In the genomic region with DNA sequence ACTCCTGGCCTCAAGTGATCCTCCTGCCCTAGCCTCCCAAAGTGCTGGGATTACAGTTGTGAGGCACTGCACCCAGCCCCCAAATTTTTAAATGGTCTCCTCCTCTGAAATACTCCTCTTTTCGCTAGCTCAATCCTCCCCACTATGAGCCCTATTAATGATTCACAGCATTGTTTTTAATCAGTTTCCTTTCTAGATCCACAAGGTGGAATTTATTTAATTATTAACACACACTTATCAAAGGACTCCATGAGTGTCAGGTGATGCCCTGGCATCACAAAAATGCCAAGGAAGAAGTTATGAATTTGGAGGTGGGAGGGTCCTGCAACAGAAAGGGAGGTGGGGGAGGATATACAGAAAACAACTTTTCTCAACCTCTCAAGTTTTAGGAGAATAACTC, we compare ENCODE assay signal across 17 cellular contexts.
A peak's percentile ranks its signal among the peaks of the same experiment; 100 is the strongest.
DNase-seq lines count a peak whose midpoint lies in the region; ATAC-seq and TF ChIP-seq lines count a peak whose summit lies in the region.
"Had no signal": no experiment of that assay in that cellular context is flagged by ENCODE, and none has a peak within 500 bp of the region (broad histone marks: within the 10 kb centered on the region; RNA-seq: fewer than 3 reads in every experiment).

No MANE protein-coding gene starts in this region.

- no peak overlapping the region for H3K27ac Mint-ChIP-seq in nephron progenitor cell
- H3K27ac Mint-ChIP-seq: B cell; CD4-positive, alpha-beta T cell; CD8-positive, alpha-beta T cell had no signal

- ATAC-seq in GM19035 (IDR thresholded peaks at IDR 0.05; ENCODE audit: unreplicated experiment) = no peak
- ATAC-seq: A549; CD8-positive, alpha-beta T cell had no signal

- peak; percentile 19 for DNase-seq in Caki2 (ENCODE audit: low read depth)
- DNase-seq in epithelial cell of proximal tubule (ENCODE audit: low read depth) = peak; percentile 2
- DNase-seq in kidney glomerular epithelial cell (lab: John Stamatoyannopoulos, UW) = peak; percentile 39
- DNase-seq in renal cortical epithelial cell (ENCODE audit: low read depth) = peak; percentile 70
- no peak for DNase-seq in NK-92 treated with Interleukin-12 subunit alpha and Interleukin-12 subunit beta, amount 100 ng/mL, for 24 hours (lab: John Stamatoyannopoulos, UW)
- DNase-seq in NCI-H345 (lab: John Stamatoyannopoulos, UW) = no peak
- DNase-seq in nephron progenitor cell = no peak
- DNase-seq: AML-193; Caco-2; CD4-positive, alpha-beta T cell; CD8-positive, alpha-beta T cell; DMS79 treated with DMSO at 0.1 percent for 48 hours; GF-D8 had no signal

- H3K4me3 Mint-ChIP-seq in nephron progenitor cell = no peak overlapping the region
- H3K4me3 Mint-ChIP-seq: B cell; CD4-positive, alpha-beta T cell; CD8-positive, alpha-beta T cell had no signal

- peaks cover 24% of the 10 kb centered on the region for H3K4me1 Mint-ChIP-seq in nephron progenitor cell
- H3K4me1 Mint-ChIP-seq: B cell had no signal

- no peak overlapping the region for H3K4me3 ChIP-seq in epithelial cell of proximal tubule (ENCODE audit: low read depth, low read length)
- H3K4me3 ChIP-seq: A549; BLaER1 treated with 17β-estradiol and CSF1 and Interleukin-3, amounts not matched to agents 10 nM and 100 nM had no signal

- in situ Hi-C loops in Caki2 (cut with HindIII; ENCODE audit: low pct_unique_long_range_greater_than_20kb, low sequenced_read_pairs) = no loop called here

- TF ChIP-seq CTCF in epithelial cell of proximal tubule (conservative IDR thresholded peaks at IDR 0.05; ENCODE audit: low read depth, low read length) = no peak
- TF ChIP-seq CTCF in nephron progenitor cell (IDR thresholded peaks at IDR 0.05) = no peak

- H3K27me3 Mint-ChIP-seq in nephron progenitor cell (ENCODE audit: low read depth, poor library complexity) = no peaks in the 10 kb centered on the region
- H3K27me3 Mint-ChIP-seq: B cell; CD4-positive, alpha-beta T cell had no signal

- no peaks in the 10 kb centered on the region for H3K9me3 Mint-ChIP-seq in nephron progenitor cell

- H3K36me3 Mint-ChIP-seq in nephron progenitor cell (ENCODE audit: low read depth) = no peaks in the 10 kb centered on the region
- H3K36me3 Mint-ChIP-seq: CD8-positive, alpha-beta T cell had no signal

Comparison
In these comparisons a context has a peak if more than half of its experiments do, and no peak if none do; other contexts are left out.
1. DNase-seq: peak in Caki2 (single experiment), epithelial cell of proximal tubule (single experiment), kidney glomerular epithelial cell (single experiment) and renal cortical epithelial cell (single experiment); none in NK-92 treated with Interleukin-12 subunit alpha and Interleukin-12 subunit beta, amount 100 ng/mL, for 24 hours (single experiment), NCI-H345 (single experiment) and nephron progenitor cell (single experiment).